In the genomic region with DNA sequence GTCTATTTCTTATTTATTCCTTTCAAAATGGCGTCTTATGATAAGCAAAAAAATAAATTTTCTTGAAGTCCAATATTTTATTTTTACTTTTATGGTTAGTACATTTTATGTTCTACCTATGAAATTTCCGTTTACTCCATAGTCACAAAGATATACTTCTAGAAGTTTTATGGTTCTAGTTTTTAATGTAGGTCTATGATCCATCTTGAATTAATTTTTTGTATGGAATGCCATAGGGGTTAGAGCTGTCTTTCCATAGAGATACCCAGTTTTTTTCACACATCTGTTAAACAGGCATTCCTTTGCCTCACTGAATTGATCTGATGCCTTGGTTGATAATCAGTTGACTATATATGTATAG, we compare ENCODE assay signal across 8 cellular contexts. TPM values are rescaled to one million over a fixed set of nuclear protein-coding genes. Genes with fewer than 3 reads are reported as not detected.
DNase-seq lines count a peak whose midpoint lies in the region; ATAC-seq and TF ChIP-seq lines count a peak whose summit lies in the region.

No MANE protein-coding gene starts in this region.

- DNase-seq in right cardiac atrium (no peak), spleen (no peak), posterior vena cava (ENCODE audit: low spot score) (no peak)

- no peak overlapping the region for H3K27ac ChIP-seq in HEK293 (ENCODE audit: extremely low read depth, low read depth, low read length)
- H3K27ac ChIP-seq in right cardiac atrium (ENCODE audit: low read length) = no peak overlapping the region
- peak overlapping the region in 1 of 8 donors; percentile 34 for H3K27ac ChIP-seq in spleen

- H3K27me3 ChIP-seq in right cardiac atrium (ENCODE audit: control insufficient read depth, insufficient read depth) (no peaks in the 10 kb centered on the region), spleen (replicated peaks in 1 of 7) (peaks cover 0 to 54% (median 4%) of the 10 kb centered on the region in 7 donors)

- WGBS in right cardiac atrium = 11% methylated on average over 2 of the region's 2 CpGs
- WGBS in spleen, 5 donors = 5 to 12% (median 8%) methylated on average over 2 of the region's 2 CpGs

- H3K36me3 ChIP-seq in HEK293 (ENCODE audit: control insufficient read depth in 2 of 2, insufficient read depth in 1 of 2, low read length in 2 of 2) (no peaks in the 10 kb centered on the region), spleen (no peaks in the 10 kb centered on the region)

- CTCF ChIA-PET in HEK293 (lab: Yijun Ruan, JAX) = interaction anchor here (0.7 kb wide), 1 partner anchor 1482 kb away, joined by 3 read pairs; no protein-coding TSS in a partner anchor

- POLR2A ChIA-PET in HEK293 (lab: Yijun Ruan, JAX) = no interaction called here

- intact Hi-C loops in right cardiac atrium (cut with DNase I) = no loop called here
- intact Hi-C loops in spleen (cut with DNase I; ENCODE audit: low total_unique reads) = no loop called here
- intact Hi-C loops in posterior vena cava (cut with DNase I) = no loop called here

- TF ChIP-seq POLR2A in spleen (IDR thresholded peaks at IDR 0.05) = no peak

- H3K4me1 ChIP-seq in HEK293 (ENCODE audit: control insufficient read depth, insufficient read depth, low read length) (no peaks in the 10 kb centered on the region), right cardiac atrium (ENCODE audit: control insufficient read depth, insufficient read depth, low read length) (no peaks in the 10 kb centered on the region), spleen (peaks cover 0 to 16% (median 11%) of the 10 kb centered on the region in 6 donors)

- H3K9me3 ChIP-seq in HEK293 (ENCODE audit: control insufficient read depth, insufficient read depth, low read depth, low read length) (no peaks in the 10 kb centered on the region), right cardiac atrium (ENCODE audit: control insufficient read depth, low read length) (no peaks in the 10 kb centered on the region), spleen (peaks cover 0 to 13% (median 7%) of the 10 kb centered on the region in 8 donors)

- H3K4me3 ChIP-seq in HEK293 (ENCODE audit: low read depth, low read length) = no peak overlapping the region
- peak overlapping the region; percentile 63 for H3K4me3 ChIP-seq in WI38 (ENCODE audit: low read depth, low read length)
- peak overlapping the region; percentile 31 for H3K4me3 ChIP-seq in right cardiac atrium (ENCODE audit: low read length)
- H3K4me3 ChIP-seq in spleen = peak overlapping the region in 7 of 8 donors; percentile 26 to 64 (median 34)

- TF ChIP-seq CTCF in HEK293 (tag by site-specific recombination; IDR thresholded peaks at IDR 0.05) (no peak), WI38 (IDR thresholded peaks at IDR 0.05; ENCODE audit: low read depth, low read length) (no peak), spleen (IDR thresholded peaks at IDR 0.05 in 8 of 11, conservative IDR thresholded peaks at IDR 0.05 in 3 of 11) (no peak)

- ATAC-seq in right cardiac atrium = no peak
- ATAC-seq in GM21360 (IDR thresholded peaks at IDR 0.05; ENCODE audit: unreplicated experiment) = no peak
- ATAC-seq in GM19455 (IDR thresholded peaks at IDR 0.05; ENCODE audit: unreplicated experiment) = no peak
- ATAC-seq in HG03460 (IDR thresholded peaks at IDR 0.05; ENCODE audit: unreplicated experiment) = no peak

TF ChIP-seq in HEK293, 187 proteins besides CTCF, POLR2A, EP300 and RAD21:
- TF ChIP-seq, protein P1, sequence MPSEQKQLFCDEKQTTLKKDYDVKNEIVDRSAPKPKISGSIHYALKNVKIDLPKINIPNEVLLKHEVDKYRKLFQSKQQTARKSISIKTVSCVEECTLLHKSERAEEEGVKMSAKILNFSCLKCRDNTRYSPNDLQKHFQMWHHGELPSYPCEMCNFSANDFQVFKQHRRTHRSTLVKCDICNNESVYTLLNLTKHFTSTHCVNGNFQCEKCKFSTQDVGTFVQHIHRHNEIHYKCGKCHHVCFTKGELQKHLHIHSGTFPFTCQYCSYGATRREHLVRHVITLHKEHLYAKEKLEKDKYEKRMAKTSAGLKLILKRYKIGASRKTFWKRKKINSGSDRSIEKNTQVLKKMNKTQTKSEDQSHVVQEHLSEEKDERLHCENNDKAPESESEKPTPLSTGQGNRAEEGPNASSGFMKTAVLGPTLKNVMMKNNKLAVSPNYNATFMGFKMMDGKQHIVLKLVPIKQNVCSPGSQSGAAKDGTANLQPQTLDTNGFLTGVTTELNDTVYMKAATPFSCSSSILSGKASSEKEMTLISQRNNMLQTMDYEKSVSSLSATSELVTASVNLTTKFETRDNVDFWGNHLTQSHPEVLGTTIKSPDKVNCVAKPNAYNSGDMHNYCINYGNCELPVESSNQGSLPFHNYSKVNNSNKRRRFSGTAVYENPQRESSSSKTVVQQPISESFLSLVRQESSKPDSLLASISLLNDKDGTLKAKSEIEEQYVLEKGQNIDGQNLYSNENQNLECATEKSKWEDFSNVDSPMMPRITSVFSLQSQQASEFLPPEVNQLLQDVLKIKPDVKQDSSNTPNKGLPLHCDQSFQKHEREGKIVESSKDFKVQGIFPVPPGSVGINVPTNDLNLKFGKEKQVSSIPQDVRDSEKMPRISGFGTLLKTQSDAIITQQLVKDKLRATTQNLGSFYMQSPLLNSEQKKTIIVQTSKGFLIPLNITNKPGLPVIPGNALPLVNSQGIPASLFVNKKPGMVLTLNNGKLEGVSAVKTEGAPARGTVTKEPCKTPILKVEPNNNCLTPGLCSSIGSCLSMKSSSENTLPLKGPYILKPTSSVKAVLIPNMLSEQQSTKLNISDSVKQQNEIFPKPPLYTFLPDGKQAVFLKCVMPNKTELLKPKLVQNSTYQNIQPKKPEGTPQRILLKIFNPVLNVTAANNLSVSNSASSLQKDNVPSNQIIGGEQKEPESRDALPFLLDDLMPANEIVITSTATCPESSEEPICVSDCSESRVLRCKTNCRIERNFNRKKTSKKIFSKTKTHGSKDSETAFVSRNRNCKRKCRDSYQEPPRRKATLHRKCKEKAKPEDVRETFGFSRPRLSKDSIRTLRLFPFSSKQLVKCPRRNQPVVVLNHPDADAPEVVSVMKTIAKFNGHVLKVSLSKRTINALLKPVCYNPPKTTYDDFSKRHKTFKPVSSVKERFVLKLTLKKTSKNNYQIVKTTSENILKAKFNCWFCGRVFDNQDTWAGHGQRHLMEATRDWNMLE (tag by site-specific recombination; conservative IDR thresholded peaks at IDR 0.05; ENCODE audit: low read depth) = no peak
- peak; percentile 65; the same call in 1 of the 2 replicates for TF ChIP-seq ZNF335 (tag by site-specific recombination; conservative IDR thresholded peaks at IDR 0.05)

RNA-seq across cellular contexts. Expression of gene ASIP, which starts 24.9 kb away (rescaled TPM):
- 1 to 10 TPM in 3 of 4 donors, under 1 TPM in 1; 0.67 to 3.3 (median 2.7) TPM for total RNA-seq in right cardiac atrium
- 8.0 TPM for polyA plus RNA-seq in right cardiac atrium
- not detected for total RNA-seq in spleen
- 1 to 10 TPM in 2 of 3 donors, under 1 TPM in 1; 0.63 to 2.7 (median 1.7) TPM for polyA plus RNA-seq in spleen
- not detected for total RNA-seq in posterior vena cava
